Comparison of ENCODE assay signal across 8 cellular contexts in the genomic region with DNA sequence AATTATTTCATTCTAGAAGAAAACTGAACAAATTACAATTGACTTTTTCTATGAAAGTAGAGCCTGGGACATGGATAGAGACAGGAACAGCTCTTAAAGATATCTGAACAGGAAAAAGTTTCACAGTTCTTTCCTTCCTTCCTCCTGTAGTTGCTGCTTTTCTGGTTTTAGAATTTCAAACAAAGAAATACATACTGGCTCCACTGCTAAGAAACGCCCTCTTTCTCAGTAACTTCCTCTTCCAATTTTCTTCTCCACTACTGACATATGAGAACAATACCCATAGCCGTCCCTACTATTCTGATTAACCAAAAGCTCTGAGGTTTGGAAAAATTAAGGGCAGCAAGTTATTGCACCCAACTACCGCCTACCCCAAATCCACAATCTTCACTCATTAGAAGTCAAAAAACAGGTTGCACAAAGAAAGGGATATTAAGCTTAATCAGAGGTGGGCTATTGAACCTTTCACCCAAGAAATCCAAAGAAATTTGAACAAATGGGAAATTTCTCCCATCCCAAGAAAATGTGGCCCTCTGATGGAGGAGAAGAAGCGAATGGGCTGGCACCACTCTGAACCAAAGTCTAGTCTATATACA. TPM values are rescaled to one million over a fixed set of nuclear protein-coding genes. Genes with fewer than 3 reads are reported as not detected.
DNase-seq lines count a peak whose midpoint lies in the region; ATAC-seq, FAIRE-seq and TF ChIP-seq lines count a peak whose summit lies in the region.

No MANE protein-coding gene starts in this region.

- peak overlapping the region; percentile 30 to 100 (median 98) for H3K27ac ChIP-seq in heart left ventricle

- peak overlapping the region; percentile 98 for H3K4me3 Mint-ChIP-seq in activated T-helper 17 cell treated with anti-CD3 and anti-CD28 coated beads, Interleukin-2, amount 50 U/mL, for 72 hours

- H3K4me3 ChIP-seq in heart left ventricle (peak overlapping the region in 11 of 12 donors; percentile 77 to 100 (median 95)), H7 (ENCODE audit: insufficient read depth, low read depth, low read length) (no peak overlapping the region; the same call in 1 of the 2 replicates)

- no peaks in the 10 kb centered on the region for H3K9me3 ChIP-seq in heart left ventricle

- H3K27me3 ChIP-seq in heart left ventricle (no peaks in the 10 kb centered on the region), H7 (ENCODE audit: control insufficient read depth, insufficient read depth, low read length) (no peaks in the 10 kb centered on the region)

- DNase-seq in heart left ventricle (no peak), Right ventricle myocardium superior (no peak), kidney tubule cell (ENCODE audit: low spot score) (peak; percentile 40), superior temporal gyrus (ENCODE audit: extremely low spot score) (peak; percentile 29), RCC 7860 (ENCODE audit: low spot score) (no peak), H7 (no peak), NCI-H1436 (lab: John Stamatoyannopoulos, UW) (no peak)

- H3K36me3 Mint-ChIP-seq in activated T-helper 17 cell treated with anti-CD3 and anti-CD28 coated beads, Interleukin-2, amount 50 U/mL, for 72 hours (ENCODE audit: low read depth) = peaks cover 46% of the 10 kb centered on the region

- TF ChIP-seq POLR2A in heart left ventricle (IDR thresholded peaks at IDR 0.05) = no peak

- H3K36me3 ChIP-seq in heart left ventricle (peaks cover 0 to 22% (median 0%) of the 10 kb centered on the region in 9 donors), H7 (replicated peaks; ENCODE audit: control insufficient read depth, insufficient read depth, low read length) (no peaks in the 10 kb centered on the region)

- no peaks in the 10 kb centered on the region for H3K27me3 Mint-ChIP-seq in activated T-helper 17 cell treated with anti-CD3 and anti-CD28 coated beads, Interleukin-2, amount 50 U/mL, for 72 hours

- intact Hi-C loops in heart left ventricle (cut with DNase I) (loop anchor here (2.0 to 10.0 kb wide), 8 partner anchors 36 to 179 kb away; no protein-coding TSS in a partner anchor), Right ventricle myocardium superior (cut with DNase I) (loop anchor here (10.0 kb wide), 1 partner anchor 53 kb away; no protein-coding TSS in a partner anchor)

- no peak for FAIRE-seq in RCC 7860 (lab: Jason Lieb, UNC)

- H3K27ac Mint-ChIP-seq in activated T-helper 17 cell treated with anti-CD3 and anti-CD28 coated beads, Interleukin-2, amount 50 U/mL, for 72 hours = peak overlapping the region; percentile 98

- no peak for TF ChIP-seq CTCF in heart left ventricle (IDR thresholded peaks at IDR 0.05)

- peaks cover 14% of the 10 kb centered on the region for H3K4me1 Mint-ChIP-seq in activated T-helper 17 cell treated with anti-CD3 and anti-CD28 coated beads, Interleukin-2, amount 50 U/mL, for 72 hours

- H3K4me1 ChIP-seq in heart left ventricle = peaks cover 5 to 80% (median 48%) of the 10 kb centered on the region in 12 donors

- no peaks in the 10 kb centered on the region for H3K9me3 Mint-ChIP-seq in activated T-helper 17 cell treated with anti-CD3 and anti-CD28 coated beads, Interleukin-2, amount 50 U/mL, for 72 hours

- 12 to 22% (median 17%) methylated on average over 4 of the region's 4 CpGs for WGBS in heart left ventricle, 4 donors

- ATAC-seq in heart left ventricle (no peak), Right ventricle myocardium superior (ENCODE audit: poor library complexity) (no peak)
- no peak for ATAC-seq in activated T-helper 17 cell treated with anti-CD3 and anti-CD28 coated beads, Interleukin-2, amount 50 U/mL, for 72 hours (replicated peaks)

RNA-seq across cellular contexts. Expression of gene WASF2, which starts 1.9 kb away (rescaled TPM):
- total RNA-seq in heart left ventricle = 100 to 1,000 TPM in 1 of 9 donors, 10 to 100 TPM in 8; 27.5 to 103 (median 47.9) TPM
- polyA plus RNA-seq in heart left ventricle = 10 to 100 TPM; 14.2 to 52.0 TPM
- 49.3 TPM for total RNA-seq in Right ventricle myocardium superior
- 100 to 1,000 TPM in 1 of 2 donors, 10 to 100 TPM in 1; 85.7 to 125 TPM for total RNA-seq in activated T-helper 17 cell treated with anti-CD3 and anti-CD28 coated beads, Interleukin-2, amount 50 U/mL, for 72 hours
- 34.3 and 44.3 TPM in 2 replicates for total RNA-seq in H7 (2014; rRNA removed; shearing (Covaris generic))

Comparison
In these comparisons a context has a peak if more than half of its experiments do, and no peak if none do; other contexts are left out.
1. DNase-seq: peak in kidney tubule cell (single experiment) and superior temporal gyrus (single experiment); none in heart left ventricle (0 of 5), Right ventricle myocardium superior (single experiment), RCC 7860 (single experiment), H7 (single experiment) and NCI-H1436 (single experiment).